Comparison of ENCODE assay signal across 26 cellular contexts in the genomic region with DNA sequence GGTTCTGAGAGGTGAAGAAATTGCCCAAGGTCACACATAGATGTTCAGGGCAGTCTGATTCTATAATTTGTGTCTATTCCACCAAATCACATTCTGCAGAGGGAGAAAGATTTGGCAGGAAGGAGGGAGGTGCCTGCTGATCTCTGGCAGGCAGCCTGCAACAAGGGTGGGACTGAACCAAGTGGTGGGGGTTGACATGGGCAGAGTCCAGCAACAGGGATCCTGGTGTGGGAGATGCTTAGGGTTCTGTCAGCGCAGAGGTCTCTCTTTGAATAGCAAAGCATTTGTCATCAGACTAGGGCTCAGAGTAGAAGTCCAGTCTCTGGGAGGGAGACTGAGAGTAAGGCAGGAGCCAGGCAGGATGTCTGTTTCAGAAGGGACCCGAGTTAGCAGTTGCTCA.
A peak's percentile ranks its signal among the peaks of the same experiment; 100 is the strongest.
DNase-seq lines count a peak whose midpoint lies in the region; TF ChIP-seq lines count a peak whose summit lies in the region.
"Had no signal": no experiment of that assay in that cellular context is flagged by ENCODE, and none has a peak within 500 bp of the region (broad histone marks: within the 10 kb centered on the region; RNA-seq: fewer than 3 reads in every experiment).

No MANE protein-coding gene starts in this region.

- H3K18ac ChIP-seq in neuronal stem cell (ENCODE audit: low read length) = no peak overlapping the region

- no peaks in the 10 kb centered on the region for H3K79me1 ChIP-seq in neuronal stem cell (ENCODE audit: low read depth, low read length)

- peak overlapping the region; percentile 14 for H2AK5ac ChIP-seq in neuronal stem cell (ENCODE audit: low read depth, low read length)

- H4K8ac ChIP-seq in neuronal stem cell (ENCODE audit: low read depth, low read length) = no peak overlapping the region

- H2BK120ac ChIP-seq in neuronal stem cell (ENCODE audit: low read depth, low read length) = no peak overlapping the region

- H3K4me1 ChIP-seq in neuronal stem cell (ENCODE audit: control insufficient read depth in 2 of 2, insufficient read depth in 1 of 2, low read depth in 1 of 2, low read length in 2 of 2) = peaks cover 0 to 2% of the 10 kb centered on the region in 2 donors
- peaks cover 0 to 42% (median 29%) of the 10 kb centered on the region in 4 donors for H3K4me1 ChIP-seq in esophagus muscularis mucosa
- H3K4me1 ChIP-seq: adrenal gland had no signal

- TF ChIP-seq CTCF in esophagus muscularis mucosa (IDR thresholded peaks at IDR 0.05) = no peak

- peaks cover 0 to 35% (median 0%) of the 10 kb centered on the region in 3 experiments for H3K27me3 ChIP-seq in neuronal stem cell (ENCODE audit: control insufficient read depth in 3 of 3, insufficient read depth in 3 of 3, low read depth in 1 of 3, low read length in 3 of 3)
- H3K27me3 ChIP-seq in esophagus muscularis mucosa = no peaks in the 10 kb centered on the region
- H3K27me3 ChIP-seq: adrenal gland, brain microvascular endothelial cell had no signal

- TF ChIP-seq POLR2A in esophagus muscularis mucosa (IDR thresholded peaks at IDR 0.05; ENCODE audit: low read depth) = no peak

- H3K9ac ChIP-seq in neuronal stem cell (ENCODE audit: low read depth, low read length, poor library complexity) = no peak overlapping the region

- H3K36me3 ChIP-seq in neuronal stem cell (replicated peaks in 1 of 2; ENCODE audit: control insufficient read depth in 2 of 2, insufficient read depth in 2 of 2, low read length in 2 of 2) = no peaks in the 10 kb centered on the region
- no peaks in the 10 kb centered on the region for H3K36me3 ChIP-seq in esophagus muscularis mucosa
- H3K36me3 ChIP-seq: adrenal gland, brain microvascular endothelial cell had no signal

- H3K27ac ChIP-seq in angular gyrus (ENCODE audit: low read depth, low read length) (peak overlapping the region; percentile 17), neuronal stem cell (replicated peaks; ENCODE audit: low read length) (no peak overlapping the region), esophagus muscularis mucosa (replicated peaks in 1 of 4) (no peak overlapping the region)
- H3K27ac ChIP-seq: brain microvascular endothelial cell had no signal

- no CpG with 5 or more reads among the region's 2 CpGs for whole genome bisulfite sequencing in neuronal stem cell (ENCODE audit: extremely low coverage in 2 of 2, insufficient read length in 2 of 2, insufficient replicate concordance in 1 of 2), 2 donors
- 36% methylated on average over 2 of the region's 2 CpGs for WGBS in esophagus muscularis mucosa

- H2BK15ac ChIP-seq in neuronal stem cell (ENCODE audit: low read length) = no peak overlapping the region

- no peak overlapping the region for H2AFZ ChIP-seq in neuronal stem cell (ENCODE audit: low read length)

- no peak overlapping the region for H2BK12ac ChIP-seq in neuronal stem cell (ENCODE audit: low read length)

- no peak for TF ChIP-seq EP300 in esophagus muscularis mucosa (IDR thresholded peaks at IDR 0.05)

- H3K9me3 ChIP-seq in neuronal stem cell (replicated peaks in 1 of 2; ENCODE audit: control insufficient read depth in 2 of 2, insufficient read depth in 1 of 2, low read depth in 1 of 2, low read length in 2 of 2) (no peaks in the 10 kb centered on the region), esophagus muscularis mucosa (no peaks in the 10 kb centered on the region)
- H3K9me3 ChIP-seq: adrenal gland, mucosa of descending colon had no signal

- peak; percentile 64 for DNase-seq in NCI-H1105 (lab: John Stamatoyannopoulos, UW)
- no peak for DNase-seq in NCI-H1105 treated with DMSO at 0.1 percent for 48 hours (lab: John Stamatoyannopoulos, UW)
- peak; percentile 63 for DNase-seq in NCI-H1417 treated with DMSO at 0.1 percent for 48 hours (lab: John Stamatoyannopoulos, UW)
- no peak for DNase-seq in neuronal stem cell (ENCODE audit: low spot score)
- no peak for DNase-seq in activated naive CD4-positive, alpha-beta T cell treated with Interleukin-2 at 50 U/mL for 16 hours
- DNase-seq in stimulated activated CD4-positive, alpha-beta T cell treated with anti-CD3 and anti-CD28 coated beads, Interleukin-2, amount 100 ng/mL, for 48 hours = no peak
- DNase-seq in esophagus muscularis mucosa (ENCODE audit: extremely low spot score) = no peak
- DNase-seq: activated CD4-positive, alpha-beta memory T cell treated with anti-CD3 and anti-CD28 coated beads for 36 hours; activated CD4-positive, alpha-beta T cell treated with anti-CD3 and anti-CD28 coated beads for 1 hour; activated naive CD4-positive, alpha-beta T cell; adrenal gland; brain microvascular endothelial cell; Calu3; DND-41; effector CD4-positive, alpha-beta T cell; KBM-7; left cardiac atrium; mammary epithelial cell; mucosa of descending colon; natural killer cell; NCI-H510A treated with DMSO at 0.1 percent for 48 hours; PC-3; stimulated activated CD4-positive, alpha-beta T cell treated with anti-CD3 and anti-CD28 coated beads, Interleukin-15, amount 100 ng/mL, for 24 hours; T-helper 17 cell had no signal

- no peak overlapping the region for H2BK5ac ChIP-seq in neuronal stem cell (ENCODE audit: low read length)

- intact Hi-C loops in esophagus muscularis mucosa (cut with DNase I) = no loop called here

- H3K4me2 ChIP-seq in neuronal stem cell (ENCODE audit: insufficient read depth, low read length, poor library complexity, severe bottlenecking) = no peak overlapping the region
- H3K4me2 ChIP-seq: GM23338 had no signal

- H3K4me3 ChIP-seq in neuronal stem cell (ENCODE audit: low read length in 2 of 2) (no peak overlapping the region), esophagus muscularis mucosa (no peak overlapping the region)
- H3K4me3 ChIP-seq: adrenal gland, GM23338, mucosa of descending colon had no signal

- H3K14ac ChIP-seq in neuronal stem cell (ENCODE audit: low read length) = no peak overlapping the region

- no peak overlapping the region for H4K91ac ChIP-seq in neuronal stem cell (ENCODE audit: low read depth, low read length, poor library complexity)

- no peak overlapping the region for H3K23ac ChIP-seq in neuronal stem cell (ENCODE audit: low read depth, low read length, poor library complexity)

- H3K4ac ChIP-seq in neuronal stem cell (ENCODE audit: low read length) = no peak overlapping the region

Comparison
In these comparisons a context has a peak if more than half of its experiments do, and no peak if none do; other contexts are left out.
1. DNase-seq: peak in NCI-H1105 (single experiment) and NCI-H1417 treated with DMSO at 0.1 percent for 48 hours (single experiment); none in NCI-H1105 treated with DMSO at 0.1 percent for 48 hours (single experiment), neuronal stem cell (single experiment), activated naive CD4-positive, alpha-beta T cell treated with Interleukin-2 at 50 U/mL for 16 hours (single experiment), stimulated activated CD4-positive, alpha-beta T cell treated with anti-CD3 and anti-CD28 coated beads, Interleukin-2, amount 100 ng/mL, for 48 hours (0 of 2) and esophagus muscularis mucosa (single experiment).